ENCODE assay signal across 7 cellular contexts in genomic region chr15:44710236-44711088, GRCh38. TPM values are rescaled to one million over a fixed set of nuclear protein-coding genes. Genes with fewer than 3 reads are reported as not detected.
DNase-seq lines count a peak whose midpoint lies in the region; ATAC-seq and TF ChIP-seq lines count a peak whose summit lies in the region.

No MANE protein-coding gene starts in this region.

- H3K4me3 ChIP-seq in HUES6 (ENCODE audit: low read depth, low read length) = peak overlapping the region; percentile 88
- peak overlapping the region; percentile 70 to 98 (median 95) for H3K4me3 ChIP-seq in esophagus muscularis mucosa

- DNase-seq in esophagus muscularis mucosa (ENCODE audit: extremely low spot score) (no peak), neural crest cell (ENCODE audit: low read depth, low spot score) (no peak)

- no peaks in the 10 kb centered on the region for H3K27me3 Mint-ChIP-seq in neural crest cell (ENCODE audit: low read depth)

- peaks cover 2% of the 10 kb centered on the region for H3K36me3 Mint-ChIP-seq in neural crest cell (ENCODE audit: low read depth)

- TF ChIP-seq CTCF in GM12872 (IDR thresholded peaks at IDR 0.05; ENCODE audit: insufficient read depth, low read depth, low read length) = peak; percentile 50; the same call in 2 of the 3 replicates
- peak; percentile 43 for TF ChIP-seq CTCF in VCaP (conservative IDR thresholded peaks at IDR 0.05)
- peak; percentile 20 to 48 (median 31) for TF ChIP-seq CTCF in esophagus muscularis mucosa (IDR thresholded peaks at IDR 0.05)
- TF ChIP-seq CTCF in neural crest cell (conservative IDR thresholded peaks at IDR 0.05) = no peak

- H3K9me3 ChIP-seq in HUES6 (ENCODE audit: control insufficient read depth, insufficient read depth, low read depth, low read length) (no peaks in the 10 kb centered on the region), esophagus muscularis mucosa (no peaks in the 10 kb centered on the region)

- peaks cover 10% of the 10 kb centered on the region for H3K27me3 ChIP-seq in HUES6 (ENCODE audit: control insufficient read depth, insufficient read depth, low read length)
- H3K27me3 ChIP-seq in esophagus muscularis mucosa = no peaks in the 10 kb centered on the region

- peak overlapping the region; percentile 99 for H3K27ac Mint-ChIP-seq in neural crest cell (ENCODE audit: unreplicated experiment)

- no peak for TF ChIP-seq EP300 in esophagus muscularis mucosa (IDR thresholded peaks at IDR 0.05)

- peak overlapping the region; percentile 78 for H3K9ac ChIP-seq in HUES6 (ENCODE audit: low read length)

- ATAC-seq in HG02884 (IDR thresholded peaks at IDR 0.05; ENCODE audit: unreplicated experiment) (no peak), GM18909 (IDR thresholded peaks at IDR 0.05; ENCODE audit: poor library complexity, unreplicated experiment) (no peak)

- H3K4me3 Mint-ChIP-seq in neural crest cell = peak overlapping the region; percentile 100

- H3K27ac ChIP-seq in HUES6 (ENCODE audit: low read depth, low read length) (peak overlapping the region; percentile 11; the same call in 1 of the 2 replicates), VCaP (peak overlapping the region; percentile 89), esophagus muscularis mucosa (replicated peaks in 1 of 4) (peak overlapping the region; percentile 95 to 100 (median 99))

- no peaks in the 10 kb centered on the region for H3K9me3 Mint-ChIP-seq in neural crest cell

- H3K36me3 ChIP-seq in HUES6 (ENCODE audit: control insufficient read depth, insufficient read depth, low read length) = peaks cover 5% of the 10 kb centered on the region; the same call in 1 of the 2 replicates
- H3K36me3 ChIP-seq in esophagus muscularis mucosa = peaks cover 1 to 8% (median 5%) of the 10 kb centered on the region in 4 donors

- no peak for TF ChIP-seq POLR2A in esophagus muscularis mucosa (IDR thresholded peaks at IDR 0.05; ENCODE audit: low read depth)

- H3K4me1 Mint-ChIP-seq in neural crest cell = peaks cover 23% of the 10 kb centered on the region

- intact Hi-C loops in esophagus muscularis mucosa (cut with DNase I) = no loop called here

- H3K4me1 ChIP-seq in HUES6 (ENCODE audit: control insufficient read depth, insufficient read depth, low read length) (no peaks in the 10 kb centered on the region), esophagus muscularis mucosa (peaks cover 24 to 39% (median 34%) of the 10 kb centered on the region in 4 donors)

- WGBS in esophagus muscularis mucosa = 26% methylated on average over 11 of the region's 11 CpGs

RNA-seq across cellular contexts. Expression of gene PATL2, which starts 0.7 kb away (rescaled TPM):
- total RNA-seq in esophagus muscularis mucosa (under 1 TPM; 0.19 to 0.50 (median 0.41) TPM), neural crest cell (0.35 and 0.68 TPM in 2 replicates)

RNA-seq across cellular contexts. Expression of gene B2M, which starts 0.9 kb away (rescaled TPM):
- total RNA-seq in esophagus muscularis mucosa (1,000 to 10,000 TPM; 1,352 to 2,424 (median 1,510) TPM), neural crest cell (95.2 and 104 TPM in 2 replicates)

RNA-seq across cellular contexts. Expression of gene TRIM69, which starts 25.9 kb away (rescaled TPM):
- total RNA-seq in esophagus muscularis mucosa (10 to 100 TPM; 20.3 to 23.3 (median 21.9) TPM), neural crest cell (15.2 and 16.3 TPM in 2 replicates)

RNA-seq across cellular contexts. Expression of gene SPG11, which starts 47.0 kb away (rescaled TPM):
- total RNA-seq in esophagus muscularis mucosa = 10 to 100 TPM; 40.4 to 80.6 (median 55.2) TPM
- 61.7 and 64.2 TPM in 2 replicates for total RNA-seq in neural crest cell

Comparison
In these comparisons a context has a peak if more than half of its experiments do, and no peak if none do; other contexts are left out.
1. H3K27ac ChIP-seq: peak in every context shown above with its lines; median percentile 99 in esophagus muscularis mucosa; 89 in VCaP; 11 in HUES6.
2. RNA of gene B2M, which starts 0.9 kb away (total RNA-seq): 1,352 to 2,424 TPM in esophagus muscularis mucosa; 95.2 to 104 TPM in neural crest cell; every median in the first group is over 10 times any median in the second.